ENCODE assay signal across 15 cellular contexts in the genomic region with DNA sequence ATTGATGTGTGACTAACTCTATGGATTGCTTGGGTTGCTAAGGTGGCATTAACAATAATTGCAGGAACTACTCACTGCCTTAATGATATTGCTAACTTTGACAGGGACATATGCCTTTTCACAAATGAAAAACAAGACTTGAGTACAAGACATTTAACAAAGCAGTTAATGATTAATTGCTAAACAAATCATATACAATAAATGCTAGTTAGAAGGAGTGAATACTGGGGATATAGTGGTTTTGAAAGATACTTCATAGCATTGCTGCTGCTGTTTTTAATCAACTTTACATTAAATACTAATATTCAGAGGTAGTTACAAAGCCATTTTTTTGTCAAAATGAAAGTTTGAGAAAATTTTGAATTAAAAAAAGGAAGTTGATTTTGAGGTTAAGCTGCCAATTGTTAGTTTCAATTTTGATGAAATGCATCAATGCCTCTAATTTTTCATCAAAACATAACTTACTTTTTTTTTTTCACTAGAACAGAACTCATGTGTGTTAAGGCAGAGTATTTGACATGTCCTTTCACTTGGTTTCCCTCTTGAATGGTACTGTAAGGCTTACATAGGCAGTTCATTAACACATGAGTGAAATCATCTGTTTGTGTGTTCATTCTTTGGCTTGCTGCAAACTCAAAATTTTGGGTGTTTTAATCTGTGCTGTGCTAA.
DNase-seq lines count a peak whose midpoint lies in the region; ATAC-seq lines count a peak whose summit lies in the region.
"Had no signal": no experiment of that assay in that cellular context is flagged by ENCODE, and none has a peak within 500 bp of the region (broad histone marks: within the 10 kb centered on the region; RNA-seq: fewer than 3 reads in every experiment).

No MANE protein-coding gene starts in this region.

- peak overlapping the region; percentile 31 for H3K27ac Mint-ChIP-seq in stimulated activated memory B cell treated with anti-CD40 and anti-IgM and Interleukin-4, amounts not matched to agents 10 μg/mL and 1 μg/mL and 100 μg/mL, for 72 hours
- H3K27ac Mint-ChIP-seq: activated CD4-positive, alpha-beta T cell treated with anti-CD3 and anti-CD28 coated beads, Interleukin-2, amount 10 ng/mL, durations not matched to agents 7 days and 5 days; activated T-helper 1 cell treated with anti-CD3 and anti-CD28 coated beads, Interleukin-12 subunit alpha, Interleukin-12 subunit beta, Interleukin-2, Interleukin-4 antibody, amounts not matched to agents 30 ng/mL and 10 ng/mL and 1 ng/mL, durations not matched to agents 14 hours and 24 hours and 36 hours; CD8-positive, alpha-beta memory T cell; immature natural killer cell; T-helper 17 cell had no signal

- no peaks in the 10 kb centered on the region for H3K27me3 Mint-ChIP-seq in stimulated activated memory B cell treated with anti-CD40 and anti-IgM and Interleukin-4, amounts not matched to agents 10 μg/mL and 1 μg/mL and 100 μg/mL, for 72 hours
- H3K27me3 Mint-ChIP-seq: activated CD4-positive, alpha-beta T cell treated with anti-CD3 and anti-CD28 coated beads, Interleukin-2, amount 10 ng/mL, durations not matched to agents 7 days and 5 days; CD8-positive, alpha-beta memory T cell; T-helper 17 cell had no signal

- H3K9me3 Mint-ChIP-seq in stimulated activated memory B cell treated with anti-CD40 and anti-IgM and Interleukin-4, amounts not matched to agents 10 μg/mL and 1 μg/mL and 100 μg/mL, for 72 hours = peaks cover 3% of the 10 kb centered on the region
- H3K9me3 Mint-ChIP-seq: activated CD4-positive, alpha-beta T cell treated with anti-CD3 and anti-CD28 coated beads, Interleukin-2, amount 10 ng/mL, durations not matched to agents 7 days and 5 days; activated T-helper 1 cell treated with anti-CD3 and anti-CD28 coated beads, Interleukin-12 subunit alpha, Interleukin-12 subunit beta, Interleukin-2, Interleukin-4 antibody, amounts not matched to agents 30 ng/mL and 10 ng/mL and 1 ng/mL, durations not matched to agents 14 hours and 24 hours and 36 hours had no signal

- peak; percentile 56 for ATAC-seq in GM19043 (IDR thresholded peaks at IDR 0.05; ENCODE audit: low read depth, unreplicated experiment)
- ATAC-seq in HG02678 (IDR thresholded peaks at IDR 0.05; ENCODE audit: unreplicated experiment) = peak; percentile 51
- ATAC-seq in HG03460 (IDR thresholded peaks at IDR 0.05; ENCODE audit: unreplicated experiment) = peak; percentile 69
- ATAC-seq in stimulated activated memory B cell treated with anti-CD40 and anti-IgM and Interleukin-4, amounts not matched to agents 10 μg/mL and 1 μg/mL and 100 μg/mL, for 72 hours = peak; percentile 45
- ATAC-seq in GM21360 (IDR thresholded peaks at IDR 0.05; ENCODE audit: unreplicated experiment) = no peak
- ATAC-seq: pancreas, T-helper 17 cell had no signal

- no peak for DNase-seq in effector CD4-positive, alpha-beta T cell
- DNase-seq in midbrain (lab: John Stamatoyannopoulos, UW) = no peak
- DNase-seq: activated CD4-positive, alpha-beta T cell treated with anti-CD3 and anti-CD28 coated beads, Interleukin-2, amount 10 ng/mL, durations not matched to agents 7 days and 5 days; CD8-positive, alpha-beta memory T cell; immature natural killer cell; NCI-H1092; NCI-H446; pancreas; T-helper 17 cell had no signal

- no peaks in the 10 kb centered on the region for H3K36me3 Mint-ChIP-seq in stimulated activated memory B cell treated with anti-CD40 and anti-IgM and Interleukin-4, amounts not matched to agents 10 μg/mL and 1 μg/mL and 100 μg/mL, for 72 hours
- H3K36me3 Mint-ChIP-seq: CD8-positive, alpha-beta memory T cell had no signal

- peak overlapping the region; percentile 9 for H3K4me3 Mint-ChIP-seq in stimulated activated memory B cell treated with anti-CD40 and anti-IgM and Interleukin-4, amounts not matched to agents 10 μg/mL and 1 μg/mL and 100 μg/mL, for 72 hours
- H3K4me3 Mint-ChIP-seq: activated CD4-positive, alpha-beta T cell treated with anti-CD3 and anti-CD28 coated beads, Interleukin-2, amount 10 ng/mL, durations not matched to agents 7 days and 5 days; activated T-helper 1 cell treated with anti-CD3 and anti-CD28 coated beads, Interleukin-12 subunit alpha, Interleukin-12 subunit beta, Interleukin-2, Interleukin-4 antibody, amounts not matched to agents 30 ng/mL and 10 ng/mL and 1 ng/mL, durations not matched to agents 14 hours and 24 hours and 36 hours; CD8-positive, alpha-beta memory T cell; immature natural killer cell; T-helper 17 cell had no signal

- H3K4me1 Mint-ChIP-seq in stimulated activated memory B cell treated with anti-CD40 and anti-IgM and Interleukin-4, amounts not matched to agents 10 μg/mL and 1 μg/mL and 100 μg/mL, for 72 hours = peaks cover 55% of the 10 kb centered on the region
- H3K4me1 Mint-ChIP-seq: activated CD4-positive, alpha-beta T cell treated with anti-CD3 and anti-CD28 coated beads, Interleukin-2, amount 10 ng/mL, durations not matched to agents 7 days and 5 days; CD8-positive, alpha-beta memory T cell; immature natural killer cell; T-helper 17 cell had no signal
